ENCODE assay signal across 8 cellular contexts in genomic region chr18:9673296-9674251, GRCh38. TPM values are rescaled to one million over a fixed set of nuclear protein-coding genes. Genes with fewer than 3 reads are reported as not detected.
DNase-seq lines count a peak whose midpoint lies in the region; ATAC-seq and TF ChIP-seq lines count a peak whose summit lies in the region.

No MANE protein-coding gene starts in this region.

- H3K9ac ChIP-seq in liver (ENCODE audit: low read depth in 1 of 2, low read length in 2 of 2), result no peak overlapping the region

- TF ChIP-seq CTCF in GM20000 (IDR thresholded peaks at IDR 0.05; ENCODE audit: extremely low read depth, missing control alignments) (no peak), PC-9 (conservative IDR thresholded peaks at IDR 0.05) (peak; percentile 61), liver (IDR thresholded peaks at IDR 0.05; ENCODE audit: low read depth, low read length, missing input control) (peak; percentile 28)

- H3K4me1 Mint-ChIP-seq in central memory CD8-positive, alpha-beta T cell, result peaks cover 4% of the 10 kb centered on the region

- peak; percentile 96 for ATAC-seq in HG03469 (IDR thresholded peaks at IDR 0.05; ENCODE audit: unreplicated experiment)
- peak; percentile 83 for ATAC-seq in central memory CD8-positive, alpha-beta T cell (replicated peaks; ENCODE audit: extremely low read depth, poor library complexity, severe bottlenecking)

- TF ChIP-seq RAD21 in liver (IDR thresholded peaks at IDR 0.05), result peak; percentile 77

- H3F3A ChIP-seq in PC-9 (ENCODE audit: insufficient read depth, low read depth), result peaks cover 38% of the 10 kb centered on the region

- H3K27me3 ChIP-seq in PC-9 (ENCODE audit: insufficient read depth, low read depth) (no peaks in the 10 kb centered on the region), liver (ENCODE audit: control insufficient read depth in 4 of 4, insufficient read depth in 4 of 4, low read length in 3 of 4) (no peaks in the 10 kb centered on the region)

- peaks cover 6% of the 10 kb centered on the region; the same call in 1 of the 2 replicates for H3K9me2 ChIP-seq in PC-9 (ENCODE audit: insufficient read depth)

- H3K27ac Mint-ChIP-seq in central memory CD8-positive, alpha-beta T cell (ENCODE audit: low read depth), result peak overlapping the region; percentile 23

- peaks cover 3% of the 10 kb centered on the region for H3K36me3 Mint-ChIP-seq in central memory CD8-positive, alpha-beta T cell (ENCODE audit: insufficient read depth)

- intact Hi-C loops in PC-9 (cut with micrococcal nuclease; ENCODE audit: unreplicated experiment), result loop anchor here (1.0 to 10.0 kb wide), 5 partner anchors 25 to 339 kb away; partner anchors contain the start of gene TWSG1

- TSS peak; percentile 93 for BruUV-seq in PC-9 (replicated peaks; lab: Mats Ljungman, UMichigan)

- no peak overlapping the region for H3K4me3 Mint-ChIP-seq in central memory CD8-positive, alpha-beta T cell

- POLR2A ChIA-PET in PC-9 (lab: Charles Lee; ENCODE audit: unreplicated experiment), result interaction anchor here (0.5 to 1.1 kb wide), 16 partner anchors 25 to 537 kb away, joined by 3 to 18 read pairs (median 8); partner anchors contain the start of gene ANKRD12

- H3K79me2 ChIP-seq in PC-9 (ENCODE audit: low read depth), result no peaks in the 10 kb centered on the region

- H3K9me3 ChIP-seq in PC-9 (ENCODE audit: insufficient read depth, low read depth) (peaks cover 4% of the 10 kb centered on the region), liver (ENCODE audit: control insufficient read depth in 4 of 4, low read length in 3 of 4) (no peaks in the 10 kb centered on the region)

- H3K9me3 Mint-ChIP-seq in central memory CD8-positive, alpha-beta T cell, result no peaks in the 10 kb centered on the region

- DNase-seq in NCI-H82 (lab: John Stamatoyannopoulos, UW) (peak; percentile 47), NCI-H82 treated with DMSO at 0.1 percent for 48 hours (lab: John Stamatoyannopoulos, UW; ENCODE audit: unreplicated experiment) (no peak), GM20000 (ENCODE audit: low spot score) (peak; percentile 86), PC-9 (peak; percentile 84 to 100), NCI-H2029 treated with DMSO at 0.1 percent for 48 hours (lab: John Stamatoyannopoulos, UW) (no peak)
- DNase-seq in central memory CD8-positive, alpha-beta T cell (ENCODE audit: low spot score in 2 of 2), result peak in 1 of 2 donors; percentile 18

- peak overlapping the region; percentile 75 for H3K4me2 ChIP-seq in PC-9

- WGBS in liver, result 38% methylated on average over 8 of the region's 8 CpGs

- H3K4me3 ChIP-seq in PC-9 (peak overlapping the region; percentile 36; the same call in 1 of the 2 replicates), liver (ENCODE audit: low read depth in 1 of 3, low read length in 3 of 3) (no peak overlapping the region)

- peaks cover 36% of the 10 kb centered on the region for H3K27me3 Mint-ChIP-seq in central memory CD8-positive, alpha-beta T cell

- no peaks in the 10 kb centered on the region for H4K20me1 ChIP-seq in PC-9 (ENCODE audit: insufficient read depth)

- no peaks in the 10 kb centered on the region for H3K36me3 ChIP-seq in PC-9 (ENCODE audit: low read depth)
- no peaks in the 10 kb centered on the region for H3K36me3 ChIP-seq in liver (ENCODE audit: control insufficient read depth in 4 of 4, insufficient read depth in 3 of 4, low read depth in 1 of 4, low read length in 3 of 4)

- H3K27ac ChIP-seq in PC-9 (peak overlapping the region; percentile 92), liver (ENCODE audit: low read depth in 1 of 2, low read length in 2 of 2) (peak overlapping the region; percentile 56 to 69)

- H2AFZ ChIP-seq in PC-9, result no peak overlapping the region

- peaks cover 34% of the 10 kb centered on the region for H3K4me1 ChIP-seq in PC-9 (replicated peaks; ENCODE audit: insufficient read depth)
- H3K4me1 ChIP-seq in liver (ENCODE audit: control insufficient read depth in 4 of 4, insufficient read depth in 4 of 4, low read length in 3 of 4), result peaks cover 0 to 10% (median 8%) of the 10 kb centered on the region in 4 donors

- CTCF ChIA-PET in PC-9 (lab: Charles Lee), result interaction anchor here (0.6 to 1.9 kb wide), 13 partner anchors 9 to 226 kb away, joined by 3 to 15 read pairs (median 5); no protein-coding TSS in a partner anchor

TF ChIP-seq in liver, 16 proteins besides CTCF, POLR2A, EP300 and RAD21:
- TF ChIP-seq TAF1 (conservative IDR thresholded peaks at IDR 0.05) (no peak), REST (IDR thresholded peaks at IDR 0.05) (no peak), HNF4A (conservative IDR thresholded peaks at IDR 0.05) (peak in 1 of 2 donors; percentile 69), FOXA1 (IDR thresholded peaks at IDR 0.05) (no peak), FOXA2 (IDR thresholded peaks at IDR 0.05) (no peak), JUND (IDR thresholded peaks at IDR 0.05) (no peak), RXRA (IDR thresholded peaks at IDR 0.05) (peak in 1 of 2 donors; percentile 77), ATF3 (IDR thresholded peaks at IDR 0.05) (no peak), YY1 (IDR thresholded peaks at IDR 0.05) (peak; percentile 12), EGR1 (IDR thresholded peaks at IDR 0.05; ENCODE audit: low read depth in 2 of 2) (no peak), SP1 (IDR thresholded peaks at IDR 0.05) (no peak), NR2F2 (IDR thresholded peaks at IDR 0.05) (peak; percentile 49), HNF4G (IDR thresholded peaks at IDR 0.05) (no peak), ZBTB33 (IDR thresholded peaks at IDR 0.05) (no peak), GABPA (IDR thresholded peaks at IDR 0.05 in 1 of 2, conservative IDR thresholded peaks at IDR 0.05 in 1 of 2) (no peak), MAX (IDR thresholded peaks at IDR 0.05) (no peak)

RNA-seq across cellular contexts. Expression of gene RAB31, which starts 34.5 kb away (rescaled TPM):
- total RNA-seq in PC-9 (2021) (48.6 and 51.0 TPM in 2 replicates), liver (10 to 100 TPM in 1 of 2 donors, 1 to 10 TPM in 1; 7.9 to 11.6 TPM)
- polyA plus RNA-seq in liver, result 10 to 100 TPM in 1 of 2 donors, 1 to 10 TPM in 1; 3.6 to 12.8 TPM

RNA-seq across cellular contexts. Expression of gene PPP4R1, which starts 59.2 kb away (rescaled TPM):
- total RNA-seq in PC-9 (2021) (157 and 167 TPM in 2 replicates), liver (10 to 100 TPM; 30.1 to 50.8 TPM)
- 10 to 100 TPM; 11.7 to 15.5 TPM for polyA plus RNA-seq in liver

Comparison
In these comparisons a context has a peak if more than half of its experiments do, and no peak if none do; other contexts are left out.
1. DNase-seq: peak in NCI-H82 (single experiment), GM20000 (single experiment) and PC-9 (2 of 2); none in NCI-H82 treated with DMSO at 0.1 percent for 48 hours (single experiment) and NCI-H2029 treated with DMSO at 0.1 percent for 48 hours (single experiment).